In genomic region chr2:225140761-225141160, GRCh38 we compare ENCODE assay signal across 24 cellular contexts.
"Had no signal": no experiment of that assay in that cellular context is flagged by ENCODE, and none has a peak within 500 bp of the region (broad histone marks: within the 10 kb centered on the region; RNA-seq: fewer than 3 reads in every experiment).

No MANE protein-coding gene starts in this region.

- H3K9me3 ChIP-seq: ovary, stomach, thoracic aorta, transverse colon had no signal

- ATAC-seq: esophagus mucosa; left colon; left ventricle myocardium superior; natural killer cell treated with Interleukin-12 subunit alpha and Interleukin-12 subunit beta and Interleukin-15 and Interleukin-18, amount 100 ng/mL, for 72 hours had no signal

- H3K4me2 ChIP-seq: neural progenitor cell had no signal

- H3K4me1 ChIP-seq: neural progenitor cell, right atrium auricular region, stomach, transverse colon had no signal

- H3K36me3 ChIP-seq: neural progenitor cell, ovary, right atrium auricular region, stomach, thoracic aorta, transverse colon had no signal

- DNase-seq: cortex of kidney; dorsolateral prefrontal cortex; effector CD8-positive, alpha-beta T cell; foreskin melanocyte; head of caudate nucleus; hippocampal formation; left colon; left ventricle myocardium superior; mesenchymal stem cell; midbrain; nucleus accumbens; ovary; small intestine; stimulated activated CD4-positive, alpha-beta T cell treated with anti-CD3 and anti-CD28 coated beads, Interleukin-12 subunit alpha, Interleukin-12 subunit beta, amount 100 ng/mL, for 4 hours; stimulated activated naive CD4-positive, alpha-beta T cell; stomach; substantia nigra; transverse colon had no signal

- H3K4me3 ChIP-seq: dorsolateral prefrontal cortex, lung, neural progenitor cell, ovary, right atrium auricular region, stomach, thoracic aorta, transverse colon had no signal

- H2AFZ ChIP-seq: neural progenitor cell had no signal

- H3K9ac ChIP-seq: neural progenitor cell had no signal

- FAIRE-seq: small intestine had no signal

- H3K27ac ChIP-seq: dorsolateral prefrontal cortex, neural progenitor cell, ovary, right atrium auricular region, stomach, thoracic aorta, transverse colon had no signal

- H3K27me3 ChIP-seq: dorsolateral prefrontal cortex, neural progenitor cell, ovary, right atrium auricular region, stomach, transverse colon had no signal
